In genomic region chrX:48019892-48020291, GRCh38 we compare ENCODE assay signal across 16 cellular contexts. TPM values are rescaled to one million over a fixed set of nuclear protein-coding genes. Genes with fewer than 3 reads are reported as not detected.
DNase-seq lines count a peak whose midpoint lies in the region; ATAC-seq, FAIRE-seq and TF ChIP-seq lines count a peak whose summit lies in the region.
"Not testable (repeated sequence)": the region's sequence is repeated elsewhere in the genome, so short reads cannot be mapped to it uniquely, and the experiment has no call there.
"Had no signal": no experiment of that assay in that cellular context is flagged by ENCODE, and none has a peak within 500 bp of the region (broad histone marks: within the 10 kb centered on the region; RNA-seq: fewer than 3 reads in every experiment).

No MANE protein-coding gene starts in this region.

- DNase-seq in CD8-positive, alpha-beta T cell; activated CD4-positive, alpha-beta T cell treated with anti-CD3 and anti-CD28 coated beads for 36 hours; bronchial epithelial cell (ENCODE audit: low read depth); endothelial cell of umbilical vein (ENCODE audit: low read depth, low spot score); small intestine: not testable (repeated sequence)

- H3K4me3 Mint-ChIP-seq in CD8-positive, alpha-beta T cell; activated CD4-positive, alpha-beta T cell treated with anti-CD3 and anti-CD28 coated beads for 36 hours; activated T-helper 17 cell treated with anti-CD3 and anti-CD28 coated beads, Interleukin-2, amount 50 U/mL, for 72 hours: not testable (repeated sequence)

- not testable (repeated sequence) for H3K27ac Mint-ChIP-seq in CD8-positive, alpha-beta T cell; activated CD4-positive, alpha-beta T cell treated with anti-CD3 and anti-CD28 coated beads for 36 hours; activated T-helper 17 cell treated with anti-CD3 and anti-CD28 coated beads, Interleukin-2, amount 50 U/mL, for 72 hours

- H3K9me1 ChIP-seq in endothelial cell of umbilical vein (replicated peaks; ENCODE audit: control insufficient read depth, extremely low read depth, insufficient read depth, low read length) = not testable (repeated sequence)

- H3K27ac ChIP-seq in CD8-positive, alpha-beta T cell (ENCODE audit: low read depth, low read length); endothelial cell of umbilical vein (ENCODE audit: insufficient read depth, low read depth, low read length); small intestine (ENCODE audit: low read depth in 1 of 2, low read length in 1 of 2): not testable (repeated sequence)

- POLR2A ChIA-PET in CD8-positive, alpha-beta T cell (lab: Charles Lee); activated CD4-positive, alpha-beta T cell treated with anti-CD3 and anti-CD28 coated beads for 36 hours (lab: Charles Lee); endothelial cell of umbilical vein (lab: Charles Lee): not testable (repeated sequence)

- dilution Hi-C loops in endothelial cell of umbilical vein (cut with MboI; ENCODE audit: extremely low pct_ligation_motif_present, low sequenced_read_pairs) = not testable (repeated sequence)

- H3K9me3 ChIP-seq in CD8-positive, alpha-beta T cell (ENCODE audit: low read length); endothelial cell of umbilical vein (replicated peaks; ENCODE audit: control insufficient read depth, insufficient read depth, low read length); small intestine (ENCODE audit: control insufficient read depth, low read depth): not testable (repeated sequence)

- ATAC-seq in CD8-positive, alpha-beta T cell = peak; percentile 60
- peak; percentile 41 for ATAC-seq in GM18868 (IDR thresholded peaks at IDR 0.05; ENCODE audit: unreplicated experiment)
- ATAC-seq in activated CD4-positive, alpha-beta T cell treated with anti-CD3 and anti-CD28 coated beads for 36 hours = peak; percentile 54
- ATAC-seq in activated T-helper 17 cell treated with anti-CD3 and anti-CD28 coated beads, Interleukin-2, amount 50 U/mL, for 72 hours (replicated peaks) = peak; percentile 50

- not testable (repeated sequence) for H3K36me3 ChIP-seq in CD8-positive, alpha-beta T cell (ENCODE audit: insufficient read depth, low read length); bronchial epithelial cell (ENCODE audit: control insufficient read depth, insufficient read depth, low read length); endothelial cell of umbilical vein (ENCODE audit: control insufficient read depth in 2 of 2, extremely low read depth in 1 of 2, insufficient read depth in 2 of 2, low read length in 2 of 2); small intestine (ENCODE audit: control insufficient read depth in 2 of 2, insufficient read depth in 2 of 2, low read length in 2 of 2)

- no CpG with 5 or more reads among the region's 1 CpG for WGBS in small intestine, 3 donors

- CTCF ChIA-PET in CD8-positive, alpha-beta T cell (lab: Charles Lee); activated CD4-positive, alpha-beta T cell treated with anti-CD3 and anti-CD28 coated beads for 36 hours (lab: Charles Lee); endothelial cell of umbilical vein (lab: Charles Lee): not testable (repeated sequence)

- not testable (repeated sequence) for H3K4me1 ChIP-seq in CD8-positive, alpha-beta T cell (ENCODE audit: insufficient read depth, low read length); endothelial cell of umbilical vein (ENCODE audit: control insufficient read depth, extremely low read depth, insufficient read depth, low read length); small intestine (ENCODE audit: control insufficient read depth in 2 of 2, insufficient read depth in 1 of 2, low read depth in 1 of 2, low read length in 1 of 2)

- TF ChIP-seq CTCF in CD8-positive, alpha-beta T cell (IDR thresholded peaks at IDR 0.05); bronchial epithelial cell (IDR thresholded peaks at IDR 0.05; ENCODE audit: insufficient read depth, low read length, severe bottlenecking); endothelial cell of umbilical vein (IDR thresholded peaks at IDR 0.05; ENCODE audit: extremely low read depth in 1 of 2, insufficient read depth in 1 of 2, low read depth in 1 of 2, low read length in 2 of 2): not testable (repeated sequence)

- TF ChIP-seq POLR2A in endothelial cell of umbilical vein (IDR thresholded peaks at IDR 0.05; ENCODE audit: low read depth, low read length) = not testable (repeated sequence)

- BruUV-seq in endothelial cell of umbilical vein (replicated peaks; lab: Mats Ljungman, UMichigan) = not testable (repeated sequence)

- H3K9me3 Mint-ChIP-seq in CD8-positive, alpha-beta T cell; activated CD4-positive, alpha-beta T cell treated with anti-CD3 and anti-CD28 coated beads for 36 hours (ENCODE audit: low read depth); activated T-helper 17 cell treated with anti-CD3 and anti-CD28 coated beads, Interleukin-2, amount 50 U/mL, for 72 hours: not testable (repeated sequence)

- H2AFZ ChIP-seq in endothelial cell of umbilical vein (ENCODE audit: low read depth, low read length) = not testable (repeated sequence)

- H3K79me2 ChIP-seq in endothelial cell of umbilical vein (ENCODE audit: control insufficient read depth, insufficient read depth, low read length) = not testable (repeated sequence)

- intact Hi-C loops in CD8-positive, alpha-beta T cell (cut with DNase I, micrococcal nuclease) = loop anchor here (5.0 to 10.0 kb wide), 4 partner anchors 363 to 655 kb away; partner anchors contain the start of genes ARAF (in 1 of the 2), UXT (in 1 of the 2) and ZNF41 (in 1 of the 2)
- intact Hi-C loops in activated CD4-positive, alpha-beta T cell treated with anti-CD3 and anti-CD28 coated beads for 36 hours (cut with DNase I, micrococcal nuclease) = loop anchor here (2.0 to 10.0 kb wide), 5 partner anchors 83 to 825 kb away; partner anchors contain the start of genes UXT (in 2 of the 2), ELK1 (in 1 of the 2), UBA1 (in 1 of the 2) and ZNF41 (in 1 of the 2)
- intact Hi-C loops in endothelial cell of umbilical vein (cut with micrococcal nuclease) = not testable (repeated sequence)

- H4K20me1 ChIP-seq in endothelial cell of umbilical vein (replicated peaks; ENCODE audit: control insufficient read depth, extremely low read depth, insufficient read depth, low read length) = not testable (repeated sequence)

- not testable (repeated sequence) for H3K4me3 ChIP-seq in CD8-positive, alpha-beta T cell (ENCODE audit: low read depth, low read length); bronchial epithelial cell (ENCODE audit: low read depth, low read length); endothelial cell of umbilical vein (replicated peaks in 1 of 3; ENCODE audit: insufficient read depth in 1 of 3, low read depth in 1 of 3, low read length in 3 of 3); small intestine (ENCODE audit: low read depth in 1 of 2, low read length in 2 of 2)

- not testable (repeated sequence) for H3K36me3 Mint-ChIP-seq in CD8-positive, alpha-beta T cell; activated CD4-positive, alpha-beta T cell treated with anti-CD3 and anti-CD28 coated beads for 36 hours (ENCODE audit: low read depth); activated T-helper 17 cell treated with anti-CD3 and anti-CD28 coated beads, Interleukin-2, amount 50 U/mL, for 72 hours (ENCODE audit: low read depth)

- peaks cover 11% of the 10 kb centered on the region for H3K4me1 Mint-ChIP-seq in CD8-positive, alpha-beta T cell (ENCODE audit: low read depth)
- H3K4me1 Mint-ChIP-seq in activated CD4-positive, alpha-beta T cell treated with anti-CD3 and anti-CD28 coated beads for 36 hours = peaks cover 11% of the 10 kb centered on the region
- not testable (repeated sequence) for H3K4me1 Mint-ChIP-seq in activated T-helper 17 cell treated with anti-CD3 and anti-CD28 coated beads, Interleukin-2, amount 50 U/mL, for 72 hours

- FAIRE-seq in bronchial epithelial cell (lab: Jason Lieb, UNC) (peak; percentile 90), endothelial cell of umbilical vein (lab: Jason Lieb, UNC) (peak; percentile 78), small intestine (lab: Jason Lieb, UNC) (peak; percentile 94)

- not testable (repeated sequence) for H3K27me3 Mint-ChIP-seq in CD8-positive, alpha-beta T cell (ENCODE audit: low read depth); activated CD4-positive, alpha-beta T cell treated with anti-CD3 and anti-CD28 coated beads for 36 hours; activated T-helper 17 cell treated with anti-CD3 and anti-CD28 coated beads, Interleukin-2, amount 50 U/mL, for 72 hours

- not testable (repeated sequence) for H3K4me2 ChIP-seq in endothelial cell of umbilical vein (ENCODE audit: insufficient read depth, low read length)

- not testable (repeated sequence) for H3K27me3 ChIP-seq in CD8-positive, alpha-beta T cell (ENCODE audit: insufficient read depth, low read length); bronchial epithelial cell (ENCODE audit: control insufficient read depth, insufficient read depth, low read length); endothelial cell of umbilical vein (ENCODE audit: control insufficient read depth in 2 of 2, insufficient read depth in 2 of 2, low read length in 2 of 2); small intestine (ENCODE audit: control insufficient read depth in 2 of 2, insufficient read depth in 2 of 2, low read length in 2 of 2)

- not testable (repeated sequence) for H3K9ac ChIP-seq in endothelial cell of umbilical vein (replicated peaks; ENCODE audit: extremely low read depth, insufficient read depth, low read length)

RNA-seq across cellular contexts. Expression of gene SPACA5, which starts 13.1 kb away (rescaled TPM):
- total RNA-seq in CD8-positive, alpha-beta T cell = not detected
- not detected for total RNA-seq in activated CD4-positive, alpha-beta T cell treated with anti-CD3 and anti-CD28 coated beads for 36 hours
- not detected for total RNA-seq in activated T-helper 17 cell treated with anti-CD3 and anti-CD28 coated beads, Interleukin-2, amount 50 U/mL, for 72 hours
- total RNA-seq in bronchial epithelial cell (not detected in 2 replicates), endothelial cell of umbilical vein (not detected in 2 replicates)
- polyA plus RNA-seq in endothelial cell of umbilical vein (not detected in 2 replicates), small intestine (not detected)
- not detected in 2 replicates for polyA plus RNA-seq in endothelial cell of umbilical vein (2011; cell fraction: cytosol; rRNA removed)
- polyA plus RNA-seq in endothelial cell of umbilical vein (2011; cell fraction: nucleus; rRNA removed) = not detected in 2 replicates
- polyA plus RNA-seq in endothelial cell of umbilical vein (2012) = not detected in 2 replicates
- polyA minus RNA-seq in endothelial cell of umbilical vein = not detected in 2 replicates
- polyA minus RNA-seq in endothelial cell of umbilical vein (2011; cell fraction: cytosol; rRNA and poly(A)+ RNA removed) = not detected
- not detected in 2 replicates for polyA minus RNA-seq in endothelial cell of umbilical vein (2011; cell fraction: nucleus; rRNA and poly(A)+ RNA removed)
- total RNA-seq: CD8-positive, alpha-beta memory T cell; GM23338; HepG2; HFFc6; HT1080; M059J; Right ventricle myocardium superior; SJSA1 had no signal
- polyA plus RNA-seq: AG04450; CD8-positive, alpha-beta memory T cell; GM23338; HepG2 had no signal

RNA-seq across cellular contexts. Expression of gene ZNF182, which starts 16.1 kb away (rescaled TPM):
- 1 to 10 TPM; 5.0 to 5.3 TPM for total RNA-seq in CD8-positive, alpha-beta T cell
- 1 to 10 TPM; 8.0 to 9.3 TPM for total RNA-seq in activated CD4-positive, alpha-beta T cell treated with anti-CD3 and anti-CD28 coated beads for 36 hours
- 10 to 100 TPM in 1 of 2 donors, 1 to 10 TPM in 1; 5.8 to 10.1 TPM for total RNA-seq in activated T-helper 17 cell treated with anti-CD3 and anti-CD28 coated beads, Interleukin-2, amount 50 U/mL, for 72 hours
- total RNA-seq in bronchial epithelial cell (3.4 and 3.5 TPM in 2 replicates), endothelial cell of umbilical vein (3.6 and 3.9 TPM in 2 replicates)
- polyA plus RNA-seq in endothelial cell of umbilical vein (0.62 and 0.90 TPM in 2 replicates), small intestine (1 to 10 TPM; 1.9 to 2.4 (median 2.0) TPM)
- 1.5 TPM in 2 replicates for polyA plus RNA-seq in endothelial cell of umbilical vein (2011; cell fraction: cytosol; rRNA removed)
- 5.5 and 5.8 TPM in 2 replicates for polyA plus RNA-seq in endothelial cell of umbilical vein (2011; cell fraction: nucleus; rRNA removed)
- 2.1 and 2.4 TPM in 2 replicates for polyA plus RNA-seq in endothelial cell of umbilical vein (2012)
- polyA minus RNA-seq in endothelial cell of umbilical vein = 1.0 and 1.3 TPM in 2 replicates
- polyA minus RNA-seq in endothelial cell of umbilical vein (2011; cell fraction: cytosol; rRNA and poly(A)+ RNA removed) = 4.2 TPM
- polyA minus RNA-seq in endothelial cell of umbilical vein (2011; cell fraction: nucleus; rRNA and poly(A)+ RNA removed) = 1.3 and 1.6 TPM in 2 replicates

RNA-seq across cellular contexts. Expression of gene ZNF630, which starts 51.5 kb away (rescaled TPM):
- total RNA-seq in CD8-positive, alpha-beta T cell = 1 to 10 TPM; 1.1 to 1.4 TPM
- total RNA-seq in activated CD4-positive, alpha-beta T cell treated with anti-CD3 and anti-CD28 coated beads for 36 hours = 1 to 10 TPM; 1.7 to 1.8 TPM
- total RNA-seq in activated T-helper 17 cell treated with anti-CD3 and anti-CD28 coated beads, Interleukin-2, amount 50 U/mL, for 72 hours = 1 to 10 TPM; 1.2 to 4.3 TPM
- total RNA-seq in bronchial epithelial cell (1.8 and 2.0 TPM in 2 replicates), endothelial cell of umbilical vein (1.5 and 1.6 TPM in 2 replicates)
- polyA plus RNA-seq in endothelial cell of umbilical vein (0.87 and 1.0 TPM in 2 replicates), small intestine (1 to 10 TPM in 2 of 3 donors, under 1 TPM in 1; 0.54 to 2.5 (median 1.7) TPM)
- 1.6 TPM in 2 replicates for polyA plus RNA-seq in endothelial cell of umbilical vein (2011; cell fraction: cytosol; rRNA removed)
- 2.6 and 2.9 TPM in 2 replicates for polyA plus RNA-seq in endothelial cell of umbilical vein (2011; cell fraction: nucleus; rRNA removed)
- 1.6 TPM in 2 replicates for polyA plus RNA-seq in endothelial cell of umbilical vein (2012)
- 1.5 and 3.0 TPM in 2 replicates for polyA minus RNA-seq in endothelial cell of umbilical vein
- not detected for polyA minus RNA-seq in endothelial cell of umbilical vein (2011; cell fraction: cytosol; rRNA and poly(A)+ RNA removed)
- 1.3 and 2.5 TPM in 2 replicates for polyA minus RNA-seq in endothelial cell of umbilical vein (2011; cell fraction: nucleus; rRNA and poly(A)+ RNA removed)
- total RNA-seq: HepG2, HT1080 had no signal
- polyA plus RNA-seq: HepG2 had no signal
